Comparison of ENCODE assay signal across 1 cellular context in genomic region chr9:108297025-108297424, GRCh38.
A peak's percentile ranks its signal among the peaks of the same experiment; 100 is the strongest.
TF ChIP-seq lines count a peak whose summit lies in the region.

No MANE protein-coding gene starts in this region.

TF ChIP-seq in SK-N-SH, 30 proteins besides CTCF, POLR2A, EP300 and RAD21 (continued from another document):
- no peak for TF ChIP-seq REST (IDR thresholded peaks at IDR 0.05; ENCODE audit: low read depth, low read length)
- TF ChIP-seq ZBTB33 (IDR thresholded peaks at IDR 0.05; ENCODE audit: borderline replicate concordance, low read depth), result no peak
- peak; percentile 54; the same call in 1 of the 2 replicates for TF ChIP-seq TCF12 (IDR thresholded peaks at IDR 0.05)
TF ChIP-seq in SK-N-SH: peak in this region for 3.
